ENCODE assay signal across 9 cellular contexts in the genomic region with DNA sequence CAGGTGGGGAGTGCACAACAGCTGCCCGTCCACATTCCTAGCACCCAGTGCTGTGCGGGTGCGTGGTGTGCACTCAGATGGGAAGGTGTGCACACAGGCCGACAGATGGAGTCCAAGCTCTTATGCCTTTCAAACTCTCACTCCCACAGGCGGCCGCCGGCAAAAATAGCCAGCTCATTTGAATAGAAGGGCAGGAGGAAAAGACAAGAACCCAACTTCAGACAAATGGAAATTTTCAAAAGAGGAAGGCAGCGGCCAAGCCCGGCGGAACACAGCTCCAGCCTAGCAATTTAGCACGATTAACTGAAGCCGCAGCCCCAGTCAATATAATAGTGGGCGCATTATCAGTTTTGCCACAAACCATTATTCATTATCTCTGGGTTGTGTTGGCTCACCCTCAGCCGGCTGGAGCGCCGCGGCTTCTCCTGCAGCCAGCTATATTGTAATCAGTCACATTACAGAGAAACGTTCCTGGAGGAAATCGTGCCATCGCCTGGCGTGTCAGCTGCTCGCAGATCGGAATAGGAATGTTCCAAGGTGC.
DNase-seq lines count a peak whose midpoint lies in the region; ATAC-seq, FAIRE-seq and TF ChIP-seq lines count a peak whose summit lies in the region.
"Had no signal": no experiment of that assay in that cellular context is flagged by ENCODE, and none has a peak within 500 bp of the region (broad histone marks: within the 10 kb centered on the region; RNA-seq: fewer than 3 reads in every experiment).

No MANE protein-coding gene starts in this region.

- H3K27me3 Mint-ChIP-seq in astrocyte (ENCODE audit: low read depth, unreplicated experiment) (peaks cover 42% of the 10 kb centered on the region), neural progenitor cell (ENCODE audit: insufficient read depth, low read depth) (peaks cover 4% of the 10 kb centered on the region)

- TF ChIP-seq CTCF in GM12865 (IDR thresholded peaks at IDR 0.05; ENCODE audit: insufficient read depth, low read depth, low read length, missing control alignments): no peak
- TF ChIP-seq CTCF in astrocyte (IDR thresholded peaks at IDR 0.05; ENCODE audit: insufficient read depth, low read depth, low read length): no peak
- no peak for TF ChIP-seq CTCF in neural progenitor cell (IDR thresholded peaks at IDR 0.05)

- H3K36me3 ChIP-seq in astrocyte (ENCODE audit: insufficient read depth, low read length) (no peaks in the 10 kb centered on the region), neural progenitor cell (no peaks in the 10 kb centered on the region)

- H3K4me3 Mint-ChIP-seq in astrocyte (ENCODE audit: unreplicated experiment) (no peak overlapping the region), neural progenitor cell (no peak overlapping the region)

- peaks cover 2% of the 10 kb centered on the region for H3K9me3 ChIP-seq in astrocyte (ENCODE audit: insufficient read depth, low read depth, low read length)
- no peaks in the 10 kb centered on the region for H3K9me3 ChIP-seq in neural progenitor cell (ENCODE audit: low read depth)

- DNase-seq in GM12865 (ENCODE audit: low read depth) (peak; percentile 19), NCI-H226 (peak; percentile 45), astrocyte (ENCODE audit: low read depth) (peak; percentile 53), neural progenitor cell (ENCODE audit: low spot score) (no peak), T-helper 2 cell (no peak), ACHN (no peak)

- H3K36me3 Mint-ChIP-seq in astrocyte (ENCODE audit: low read depth, unreplicated experiment) (peaks cover 2% of the 10 kb centered on the region), neural progenitor cell (no peaks in the 10 kb centered on the region)

- H3K4me1 ChIP-seq in astrocyte (ENCODE audit: insufficient read depth, low read length) (no peaks in the 10 kb centered on the region), neural progenitor cell (no peaks in the 10 kb centered on the region)

- H3K9ac ChIP-seq in astrocyte (ENCODE audit: low read length) (no peak overlapping the region), neural progenitor cell (no peak overlapping the region)

- H4K20me1 ChIP-seq in astrocyte (ENCODE audit: insufficient read depth, low read length) (no peaks in the 10 kb centered on the region), neural progenitor cell (ENCODE audit: low read depth) (no peaks in the 10 kb centered on the region)

- no peaks in the 10 kb centered on the region for H3F3A ChIP-seq in neural progenitor cell (ENCODE audit: low read depth)

- no peak overlapping the region for H3K27ac Mint-ChIP-seq in astrocyte (ENCODE audit: unreplicated experiment)
- H3K27ac Mint-ChIP-seq in neural progenitor cell: peak overlapping the region; percentile 47

- H3K4me3 ChIP-seq in GM12865 (ENCODE audit: low read depth, low read length): no peak overlapping the region
- no peak overlapping the region for H3K4me3 ChIP-seq in astrocyte (ENCODE audit: insufficient read depth, low read depth, low read length)
- H3K4me3 ChIP-seq in neural progenitor cell: no peak overlapping the region

- H3K4me2 ChIP-seq in astrocyte (ENCODE audit: low read length) (peak overlapping the region; percentile 66), neural progenitor cell (no peak overlapping the region)

- peaks cover 2% of the 10 kb centered on the region for H3K9me3 Mint-ChIP-seq in astrocyte (ENCODE audit: unreplicated experiment)
- H3K9me3 Mint-ChIP-seq in neural progenitor cell: peaks cover 3% of the 10 kb centered on the region

- H3K4me1 Mint-ChIP-seq in astrocyte (ENCODE audit: low read depth, unreplicated experiment) (no peaks in the 10 kb centered on the region), neural progenitor cell (peaks cover 27% of the 10 kb centered on the region)

- peak overlapping the region; percentile 27 for H2AFZ ChIP-seq in astrocyte (ENCODE audit: low read depth, low read length)
- no peak overlapping the region for H2AFZ ChIP-seq in neural progenitor cell (replicated peaks)

- H3K27ac ChIP-seq in astrocyte (ENCODE audit: low read depth, low read length) (no peak overlapping the region), neural progenitor cell (no peak overlapping the region)

- H3K27me3 ChIP-seq in astrocyte (ENCODE audit: insufficient read depth, low read length) (peaks cover 7% of the 10 kb centered on the region), neural progenitor cell (no peaks in the 10 kb centered on the region)

- ATAC-seq in GM19467 (IDR thresholded peaks at IDR 0.05; ENCODE audit: unreplicated experiment) (no peak), GM21529 (IDR thresholded peaks at IDR 0.05; ENCODE audit: unreplicated experiment) (no peak)

- FAIRE-seq in astrocyte (lab: Jason Lieb, UNC): no peak
- FAIRE-seq: endometrium had no signal

- H3K79me2 ChIP-seq in astrocyte (ENCODE audit: insufficient read depth, low read length) (no peaks in the 10 kb centered on the region), neural progenitor cell (ENCODE audit: low read depth) (no peaks in the 10 kb centered on the region)

- in situ Hi-C loops in ACHN (cut with HindIII; ENCODE audit: low pct_ligation_motif_present, low pct_unique_long_range_greater_than_20kb, low sequenced_read_pairs): no loop called here

Comparison
In these comparisons a context has a peak if more than half of its experiments do, and no peak if none do; other contexts are left out.
1. DNase-seq: peak in GM12865 (single experiment), NCI-H226 (single experiment) and astrocyte (single experiment); none in neural progenitor cell (single experiment), T-helper 2 cell (0 of 5) and ACHN (single experiment).